18 cellular contexts compared by ENCODE assay signal in the genomic region with DNA sequence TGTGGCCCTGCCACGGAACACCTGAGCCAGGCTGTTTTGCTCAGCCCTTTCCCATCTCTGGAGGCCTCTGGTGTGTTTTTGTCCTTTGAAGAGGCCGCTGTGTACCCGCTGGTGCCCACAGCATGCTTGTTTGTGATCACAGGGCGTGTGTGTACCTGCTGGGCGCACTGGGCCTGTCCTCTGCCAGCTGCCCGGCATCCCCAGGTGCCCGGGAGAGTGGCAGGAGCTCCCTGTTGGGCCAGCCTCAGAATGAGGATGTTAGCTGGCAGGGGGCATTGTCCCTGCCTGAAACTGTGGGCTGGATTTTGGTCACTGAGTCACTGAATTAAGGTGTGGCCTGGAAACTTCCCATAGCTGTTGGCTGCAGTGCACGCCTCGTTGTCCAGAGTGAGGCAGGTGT. TPM values are rescaled to one million over a fixed set of nuclear protein-coding genes. Genes with fewer than 3 reads are reported as not detected.
A peak's percentile ranks its signal among the peaks of the same experiment; 100 is the strongest.
DNase-seq lines count a peak whose midpoint lies in the region; ATAC-seq, FAIRE-seq and TF ChIP-seq lines count a peak whose summit lies in the region.
"Had no signal": no experiment of that assay in that cellular context is flagged by ENCODE, and none has a peak within 500 bp of the region (broad histone marks: within the 10 kb centered on the region; RNA-seq: fewer than 3 reads in every experiment).

No MANE protein-coding gene starts in this region.

- no peak for TF ChIP-seq POLR2A in thyroid gland (IDR thresholded peaks at IDR 0.05)

- H2AFZ ChIP-seq in astrocyte (ENCODE audit: low read depth, low read length), result no peak overlapping the region

- H3K9ac ChIP-seq in astrocyte (ENCODE audit: low read length), result peak overlapping the region; percentile 64

- H3K27me3 Mint-ChIP-seq in astrocyte (ENCODE audit: low read depth, unreplicated experiment), result no peaks in the 10 kb centered on the region
- H3K27me3 Mint-ChIP-seq: activated naive CD8-positive, alpha-beta T cell treated with anti-CD3 and anti-CD28 coated beads for 36 hours; CD4-positive, CD25-positive, alpha-beta regulatory T cell had no signal

- H3K4me2 ChIP-seq in astrocyte (ENCODE audit: low read length), result peak overlapping the region; percentile 7

- H3K27me3 ChIP-seq in astrocyte (ENCODE audit: insufficient read depth, low read length), result no peaks in the 10 kb centered on the region
- H3K27me3 ChIP-seq in layer of hippocampus (ENCODE audit: control insufficient read depth, insufficient read depth, low read length), result no peaks in the 10 kb centered on the region
- H3K27me3 ChIP-seq in thyroid gland, result no peaks in the 10 kb centered on the region

- H3K4me1 Mint-ChIP-seq in astrocyte (ENCODE audit: low read depth, unreplicated experiment), result peaks cover 29% of the 10 kb centered on the region
- H3K4me1 Mint-ChIP-seq: CD4-positive, CD25-positive, alpha-beta regulatory T cell had no signal

- H4K20me1 ChIP-seq in astrocyte (ENCODE audit: insufficient read depth, low read length), result peaks cover 63% of the 10 kb centered on the region

- H3K4me3 ChIP-seq in astrocyte (ENCODE audit: insufficient read depth, low read depth, low read length) (no peak overlapping the region), thyroid gland (replicated peaks in 1 of 3) (no peak overlapping the region)

- H3K36me3 ChIP-seq in astrocyte (ENCODE audit: insufficient read depth, low read length) (no peaks in the 10 kb centered on the region), thyroid gland (no peaks in the 10 kb centered on the region)

- intact Hi-C loops in thyroid gland (cut with DNase I), result no loop called here

- peaks cover 15% of the 10 kb centered on the region for H3K36me3 Mint-ChIP-seq in astrocyte (ENCODE audit: low read depth, unreplicated experiment)
- H3K36me3 Mint-ChIP-seq: activated naive CD8-positive, alpha-beta T cell treated with anti-CD3 and anti-CD28 coated beads for 36 hours; CD4-positive, CD25-positive, alpha-beta regulatory T cell had no signal

- DNase-seq in NCI-H1417 (lab: John Stamatoyannopoulos, UW), result peak in 2 of 3 experiments; percentile 58 to 81
- no peak for DNase-seq in NCI-H1417 treated with DMSO at 0.1 percent for 48 hours (lab: John Stamatoyannopoulos, UW)
- DNase-seq in astrocyte (ENCODE audit: low read depth), result no peak
- DNase-seq in thyroid gland, result peak; percentile 43 to 50
- DNase-seq in DMS79 (lab: John Stamatoyannopoulos, UW), result no peak
- no peak for DNase-seq in SIG-M5 (lab: John Stamatoyannopoulos, UW)
- DNase-seq: 8988T; activated CD4-positive, alpha-beta T cell treated with anti-CD3 and anti-CD28 coated beads, Interleukin-2, amount 50 U/mL, for 1 hour; activated naive CD8-positive, alpha-beta T cell treated with anti-CD3 and anti-CD28 coated beads for 36 hours; activated T-cell treated with anti-CD3 and anti-CD28 coated beads, Interleukin-2, amount 50 U/mL, for 1 hour; caudate nucleus; CD4-positive, CD25-positive, alpha-beta regulatory T cell; KBM-7; NCI-H146; Right ventricle myocardium superior had no signal

- ATAC-seq in HG03097 (IDR thresholded peaks at IDR 0.05; ENCODE audit: low FRiP score, unreplicated experiment), result no peak

- H3K27ac Mint-ChIP-seq in astrocyte (ENCODE audit: unreplicated experiment), result no peak overlapping the region
- H3K27ac Mint-ChIP-seq: activated naive CD8-positive, alpha-beta T cell treated with anti-CD3 and anti-CD28 coated beads for 36 hours; CD4-positive, CD25-positive, alpha-beta regulatory T cell had no signal

- no peak overlapping the region for H3K27ac ChIP-seq in astrocyte (ENCODE audit: low read depth, low read length)
- H3K27ac ChIP-seq in layer of hippocampus (ENCODE audit: low read depth, low read length), result peak overlapping the region; percentile 57
- H3K27ac ChIP-seq in thyroid gland, result peak overlapping the region; percentile 71 to 87 (median 79)

- H3K4me1 ChIP-seq in astrocyte (ENCODE audit: insufficient read depth, low read length), result peaks cover 37% of the 10 kb centered on the region
- peaks cover 38 to 40% of the 10 kb centered on the region in 2 donors for H3K4me1 ChIP-seq in thyroid gland

- TF ChIP-seq CTCF in astrocyte (IDR thresholded peaks at IDR 0.05; ENCODE audit: insufficient read depth, low read depth, low read length), result no peak
- no peak for TF ChIP-seq CTCF in thyroid gland (IDR thresholded peaks at IDR 0.05)

- H3K79me2 ChIP-seq in astrocyte (ENCODE audit: insufficient read depth, low read length), result peaks cover 45% of the 10 kb centered on the region

- 92 to 94% methylated on average over 7 to 8 of the region's 9 CpGs for WGBS in thyroid gland, 2 donors

- FAIRE-seq in astrocyte (lab: Jason Lieb, UNC), result no peak
- FAIRE-seq: H54 had no signal

- H3K4me3 Mint-ChIP-seq in astrocyte (ENCODE audit: unreplicated experiment), result no peak overlapping the region
- H3K4me3 Mint-ChIP-seq: activated naive CD8-positive, alpha-beta T cell treated with anti-CD3 and anti-CD28 coated beads for 36 hours; CD4-positive, CD25-positive, alpha-beta regulatory T cell had no signal

- H3K9me3 ChIP-seq in astrocyte (ENCODE audit: insufficient read depth, low read depth, low read length), result no peaks in the 10 kb centered on the region
- H3K9me3 ChIP-seq in thyroid gland, result no peaks in the 10 kb centered on the region

- no peaks in the 10 kb centered on the region for H3K9me3 Mint-ChIP-seq in astrocyte (ENCODE audit: unreplicated experiment)
- H3K9me3 Mint-ChIP-seq: activated naive CD8-positive, alpha-beta T cell treated with anti-CD3 and anti-CD28 coated beads for 36 hours; CD4-positive, CD25-positive, alpha-beta regulatory T cell had no signal

RNA-seq across cellular contexts. Expression of gene BAIAP2, which starts 31.1 kb away (rescaled TPM):
- total RNA-seq in astrocyte, result 43.3 and 51.4 TPM in 2 replicates
- total RNA-seq in thyroid gland, result 10 to 100 TPM; 35.8 to 86.8 (median 42.1) TPM

Comparison
In these comparisons a context has a peak if more than half of its experiments do, and no peak if none do; other contexts are left out.
1. DNase-seq: peak in NCI-H1417 (2 of 3) and thyroid gland (2 of 2); none in NCI-H1417 treated with DMSO at 0.1 percent for 48 hours (single experiment), astrocyte (single experiment), DMS79 (single experiment) and SIG-M5 (single experiment).